Comparison of ENCODE assay signal across 1 cellular context in the genomic region with DNA sequence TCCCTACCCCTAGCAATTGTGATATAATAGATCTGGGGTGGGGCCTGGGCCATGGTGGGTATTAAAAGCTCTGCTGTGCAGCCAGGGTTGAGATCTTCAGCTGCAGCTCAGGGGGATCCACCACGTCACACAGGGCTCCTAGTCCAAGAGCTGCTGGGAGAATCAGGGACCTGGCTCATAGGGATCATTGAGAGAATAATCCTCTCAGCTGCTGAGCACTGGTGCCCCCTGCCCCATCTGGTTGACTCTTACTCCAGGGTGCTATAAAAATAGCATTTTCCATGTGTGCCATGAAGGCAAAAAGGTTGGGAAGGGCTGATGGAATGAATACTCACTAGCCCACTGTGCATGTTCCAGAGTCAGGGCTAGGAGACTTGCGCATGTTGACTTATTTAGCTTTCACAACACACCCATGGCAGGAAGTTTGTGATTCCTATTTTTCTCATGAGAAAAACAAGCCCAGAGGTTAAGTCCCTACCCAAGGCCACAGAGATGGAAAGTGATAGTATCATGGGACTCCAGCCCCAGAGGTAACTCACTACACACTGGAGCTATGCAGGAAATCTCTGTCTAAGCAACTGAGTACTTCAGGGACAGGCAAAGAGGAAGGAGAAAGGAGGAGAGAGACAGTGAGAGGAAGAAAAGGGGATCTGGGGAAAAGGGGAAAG.
TF ChIP-seq lines count a peak whose summit lies in the region.

No MANE protein-coding gene starts in this region.

TF ChIP-seq in HepG2, 621 proteins besides CTCF, POLR2A, EP300 and RAD21 (continued from another document and continues in another):
- TF ChIP-seq PLRG1 (conservative IDR thresholded peaks at IDR 0.05) = no peak
- TF ChIP-seq MTA1 (CRISPR knock-in tag; IDR thresholded peaks at IDR 0.05; ENCODE audit: borderline replicate concordance) = no peak
- TF ChIP-seq IRX3 (CRISPR knock-in tag; IDR thresholded peaks at IDR 0.05; ENCODE audit: borderline replicate concordance, low read depth) = no peak
- TF ChIP-seq MAFK (conservative IDR thresholded peaks at IDR 0.05 in 1 of 2, IDR thresholded peaks at IDR 0.05 in 1 of 2; ENCODE audit: low read length in 2 of 2) = no peak
- TF ChIP-seq TEAD3 (CRISPR knock-in tag; optimal IDR thresholded peaks at IDR 0.05; ENCODE audit: borderline replicate concordance) = peak; percentile 26
- TF ChIP-seq ZNF496 (CRISPR knock-in tag; IDR thresholded peaks at IDR 0.05; ENCODE audit: insufficient replicate concordance) = no peak
- no peak; the same call in 1 of the 2 replicates for TF ChIP-seq KDM6A (CRISPR knock-in tag; IDR thresholded peaks at IDR 0.05; ENCODE audit: low read depth)
- no peak for TF ChIP-seq ZNF841 (CRISPR knock-in tag; IDR thresholded peaks at IDR 0.05; ENCODE audit: borderline replicate concordance)
- no peak for TF ChIP-seq MYC (CRISPR knock-in tag; IDR thresholded peaks at IDR 0.05; ENCODE audit: borderline replicate concordance)
- no peak for TF ChIP-seq NFIB (CRISPR knock-in tag; IDR thresholded peaks at IDR 0.05; ENCODE audit: borderline replicate concordance)
- TF ChIP-seq SKI (IDR thresholded peaks at IDR 0.05; ENCODE audit: partially characterized antibody) = peak; percentile 15
- TF ChIP-seq, protein P1, sequence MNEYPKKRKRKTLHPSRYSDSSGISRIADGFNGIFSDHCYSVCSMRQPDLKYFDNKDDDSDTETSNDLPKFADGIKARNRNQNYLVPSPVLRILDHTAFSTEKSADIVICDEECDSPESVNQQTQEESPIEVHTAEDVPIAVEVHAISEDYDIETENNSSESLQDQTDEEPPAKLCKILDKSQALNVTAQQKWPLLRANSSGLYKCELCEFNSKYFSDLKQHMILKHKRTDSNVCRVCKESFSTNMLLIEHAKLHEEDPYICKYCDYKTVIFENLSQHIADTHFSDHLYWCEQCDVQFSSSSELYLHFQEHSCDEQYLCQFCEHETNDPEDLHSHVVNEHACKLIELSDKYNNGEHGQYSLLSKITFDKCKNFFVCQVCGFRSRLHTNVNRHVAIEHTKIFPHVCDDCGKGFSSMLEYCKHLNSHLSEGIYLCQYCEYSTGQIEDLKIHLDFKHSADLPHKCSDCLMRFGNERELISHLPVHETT (CRISPR knock-in tag; conservative IDR thresholded peaks at IDR 0.05) = no peak
- TF ChIP-seq, protein P2, sequence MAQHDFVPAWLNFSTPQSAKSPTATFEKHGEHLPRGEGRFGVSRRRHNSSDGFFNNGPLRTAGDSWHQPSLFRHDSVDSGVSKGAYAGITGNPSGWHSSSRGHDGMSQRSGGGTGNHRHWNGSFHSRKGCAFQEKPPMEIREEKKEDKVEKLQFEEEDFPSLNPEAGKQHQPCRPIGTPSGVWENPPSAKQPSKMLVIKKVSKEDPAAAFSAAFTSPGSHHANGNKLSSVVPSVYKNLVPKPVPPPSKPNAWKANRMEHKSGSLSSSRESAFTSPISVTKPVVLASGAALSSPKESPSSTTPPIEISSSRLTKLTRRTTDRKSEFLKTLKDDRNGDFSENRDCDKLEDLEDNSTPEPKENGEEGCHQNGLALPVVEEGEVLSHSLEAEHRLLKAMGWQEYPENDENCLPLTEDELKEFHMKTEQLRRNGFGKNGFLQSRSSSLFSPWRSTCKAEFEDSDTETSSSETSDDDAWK (CRISPR knock-in tag; IDR thresholded peaks at IDR 0.05) = no peak
- no peak for TF ChIP-seq NFYC (CRISPR knock-in tag; IDR thresholded peaks at IDR 0.05)
- TF ChIP-seq, protein P3, sequence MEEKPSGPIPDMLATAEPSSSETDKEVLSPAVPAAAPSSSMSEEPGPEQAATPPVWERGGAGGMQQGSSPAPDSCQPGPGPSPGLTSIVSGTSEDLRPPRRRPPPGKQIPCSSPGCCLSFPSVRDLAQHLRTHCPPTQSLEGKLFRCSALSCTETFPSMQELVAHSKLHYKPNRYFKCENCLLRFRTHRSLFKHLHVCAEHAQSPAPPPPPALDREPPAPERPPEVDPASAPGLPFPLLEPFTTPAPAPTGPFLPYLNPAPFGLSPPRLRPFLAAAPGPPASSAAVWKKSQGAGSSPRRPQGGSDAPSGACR (CRISPR knock-in tag; IDR thresholded peaks at IDR 0.05) = no peak
- TF ChIP-seq SP2 (CRISPR knock-in tag; IDR thresholded peaks at IDR 0.05) = no peak
- TF ChIP-seq ZFP37 (CRISPR knock-in tag; IDR thresholded peaks at IDR 0.05; ENCODE audit: borderline replicate concordance) = no peak
- TF ChIP-seq SNAI1 (CRISPR knock-in tag; IDR thresholded peaks at IDR 0.05; ENCODE audit: borderline replicate concordance) = no peak
- TF ChIP-seq, protein P4, sequence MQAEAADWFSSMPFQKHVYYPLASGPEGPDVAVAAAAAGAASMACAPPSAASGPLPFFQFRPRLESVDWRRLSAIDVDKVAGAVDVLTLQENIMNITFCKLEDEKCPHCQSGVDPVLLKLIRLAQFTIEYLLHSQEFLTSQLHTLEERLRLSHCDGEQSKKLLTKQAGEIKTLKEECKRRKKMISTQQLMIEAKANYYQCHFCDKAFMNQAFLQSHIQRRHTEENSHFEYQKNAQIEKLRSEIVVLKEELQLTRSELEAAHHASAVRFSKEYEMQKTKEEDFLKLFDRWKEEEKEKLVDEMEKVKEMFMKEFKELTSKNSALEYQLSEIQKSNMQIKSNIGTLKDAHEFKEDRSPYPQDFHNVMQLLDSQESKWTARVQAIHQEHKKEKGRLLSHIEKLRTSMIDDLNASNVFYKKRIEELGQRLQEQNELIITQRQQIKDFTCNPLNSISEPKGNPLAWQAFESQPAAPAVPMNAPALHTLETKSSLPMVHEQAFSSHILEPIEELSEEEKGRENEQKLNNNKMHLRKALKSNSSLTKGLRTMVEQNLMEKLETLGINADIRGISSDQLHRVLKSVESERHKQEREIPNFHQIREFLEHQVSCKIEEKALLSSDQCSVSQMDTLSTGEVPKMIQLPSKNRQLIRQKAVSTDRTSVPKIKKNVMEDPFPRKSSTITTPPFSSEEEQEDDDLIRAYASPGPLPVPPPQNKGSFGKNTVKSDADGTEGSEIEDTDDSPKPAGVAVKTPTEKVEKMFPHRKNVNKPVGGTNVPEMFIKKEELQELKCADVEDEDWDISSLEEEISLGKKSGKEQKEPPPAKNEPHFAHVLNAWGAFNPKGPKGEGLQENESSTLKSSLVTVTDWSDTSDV (CRISPR knock-in tag; IDR thresholded peaks at IDR 0.05) = no peak
- TF ChIP-seq TBX2 (CRISPR knock-in tag; IDR thresholded peaks at IDR 0.05; ENCODE audit: borderline replicate concordance) = 0 out of 2 replicates have a peak, but pooled peaks have one; percentile 38
- TF ChIP-seq, protein P5, sequence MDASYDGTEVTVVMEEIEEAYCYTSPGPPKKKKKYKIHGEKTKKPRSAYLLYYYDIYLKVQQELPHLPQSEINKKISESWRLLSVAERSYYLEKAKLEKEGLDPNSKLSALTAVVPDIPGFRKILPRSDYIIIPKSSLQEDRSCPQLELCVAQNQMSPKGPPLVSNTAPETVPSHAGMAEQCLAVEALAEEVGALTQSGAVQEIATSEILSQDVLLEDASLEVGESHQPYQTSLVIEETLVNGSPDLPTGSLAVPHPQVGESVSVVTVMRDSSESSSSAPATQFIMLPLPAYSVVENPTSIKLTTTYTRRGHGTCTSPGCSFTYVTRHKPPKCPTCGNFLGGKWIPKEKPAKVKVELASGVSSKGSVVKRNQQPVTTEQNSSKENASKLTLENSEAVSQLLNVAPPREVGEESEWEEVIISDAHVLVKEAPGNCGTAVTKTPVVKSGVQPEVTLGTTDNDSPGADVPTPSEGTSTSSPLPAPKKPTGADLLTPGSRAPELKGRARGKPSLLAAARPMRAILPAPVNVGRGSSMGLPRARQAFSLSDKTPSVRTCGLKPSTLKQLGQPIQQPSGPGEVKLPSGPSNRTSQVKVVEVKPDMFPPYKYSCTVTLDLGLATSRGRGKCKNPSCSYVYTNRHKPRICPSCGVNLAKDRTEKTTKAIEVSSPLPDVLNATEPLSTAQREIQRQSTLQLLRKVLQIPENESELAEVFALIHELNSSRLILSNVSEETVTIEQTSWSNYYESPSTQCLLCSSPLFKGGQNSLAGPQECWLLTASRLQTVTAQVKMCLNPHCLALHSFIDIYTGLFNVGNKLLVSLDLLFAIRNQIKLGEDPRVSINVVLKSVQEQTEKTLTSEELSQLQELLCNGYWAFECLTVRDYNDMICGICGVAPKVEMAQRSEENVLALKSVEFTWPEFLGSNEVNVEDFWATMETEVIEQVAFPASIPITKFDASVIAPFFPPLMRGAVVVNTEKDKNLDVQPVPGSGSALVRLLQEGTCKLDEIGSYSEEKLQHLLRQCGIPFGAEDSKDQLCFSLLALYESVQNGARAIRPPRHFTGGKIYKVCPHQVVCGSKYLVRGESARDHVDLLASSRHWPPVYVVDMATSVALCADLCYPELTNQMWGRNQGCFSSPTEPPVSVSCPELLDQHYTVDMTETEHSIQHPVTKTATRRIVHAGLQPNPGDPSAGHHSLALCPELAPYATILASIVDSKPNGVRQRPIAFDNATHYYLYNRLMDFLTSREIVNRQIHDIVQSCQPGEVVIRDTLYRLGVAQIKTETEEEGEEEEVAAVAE (CRISPR knock-in tag; IDR thresholded peaks at IDR 0.05; ENCODE audit: borderline replicate concordance) = no peak
- TF ChIP-seq, protein P6, sequence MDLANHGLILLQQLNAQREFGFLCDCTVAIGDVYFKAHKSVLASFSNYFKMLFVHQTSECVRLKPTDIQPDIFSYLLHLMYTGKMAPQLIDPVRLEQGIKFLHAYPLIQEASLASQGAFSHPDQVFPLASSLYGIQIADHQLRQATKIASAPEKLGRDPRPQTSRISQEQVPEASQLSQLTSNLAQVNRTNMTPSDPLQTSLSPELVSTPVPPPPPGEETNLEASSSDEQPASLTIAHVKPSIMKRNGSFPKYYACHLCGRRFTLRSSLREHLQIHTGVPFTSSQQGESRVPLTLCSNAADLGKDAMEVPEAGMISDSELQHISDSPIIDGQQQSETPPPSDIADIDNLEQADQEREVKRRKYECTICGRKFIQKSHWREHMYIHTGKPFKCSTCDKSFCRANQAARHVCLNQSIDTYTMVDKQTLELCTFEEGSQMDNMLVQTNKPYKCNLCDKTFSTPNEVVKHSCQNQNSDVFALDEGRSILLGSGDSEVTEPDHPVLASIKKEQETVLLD (CRISPR knock-in tag; IDR thresholded peaks at IDR 0.05; ENCODE audit: low read depth) = no peak
- TF ChIP-seq, protein P7, sequence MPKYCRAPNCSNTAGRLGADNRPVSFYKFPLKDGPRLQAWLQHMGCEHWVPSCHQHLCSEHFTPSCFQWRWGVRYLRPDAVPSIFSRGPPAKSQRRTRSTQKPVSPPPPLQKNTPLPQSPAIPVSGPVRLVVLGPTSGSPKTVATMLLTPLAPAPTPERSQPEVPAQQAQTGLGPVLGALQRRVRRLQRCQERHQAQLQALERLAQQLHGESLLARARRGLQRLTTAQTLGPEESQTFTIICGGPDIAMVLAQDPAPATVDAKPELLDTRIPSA (CRISPR knock-in tag; IDR thresholded peaks at IDR 0.05; ENCODE audit: borderline replicate concordance) = no peak
- TF ChIP-seq, protein P8, sequence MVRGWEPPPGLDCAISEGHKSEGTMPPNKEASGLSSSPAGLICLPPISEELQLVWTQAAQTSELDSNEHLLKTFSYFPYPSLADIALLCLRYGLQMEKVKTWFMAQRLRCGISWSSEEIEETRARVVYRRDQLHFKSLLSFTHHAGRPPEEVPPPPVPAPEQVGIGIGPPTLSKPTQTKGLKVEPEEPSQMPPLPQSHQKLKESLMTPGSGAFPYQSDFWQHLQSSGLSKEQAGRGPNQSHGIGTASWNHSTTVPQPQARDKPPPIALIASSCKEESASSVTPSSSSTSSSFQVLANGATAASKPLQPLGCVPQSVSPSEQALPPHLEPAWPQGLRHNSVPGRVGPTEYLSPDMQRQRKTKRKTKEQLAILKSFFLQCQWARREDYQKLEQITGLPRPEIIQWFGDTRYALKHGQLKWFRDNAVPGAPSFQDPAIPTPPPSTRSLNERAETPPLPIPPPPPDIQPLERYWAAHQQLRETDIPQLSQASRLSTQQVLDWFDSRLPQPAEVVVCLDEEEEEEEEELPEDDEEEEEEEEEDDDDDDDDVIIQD (CRISPR knock-in tag; IDR thresholded peaks at IDR 0.05; ENCODE audit: low read depth) = peak; percentile 72; the same call in 1 of the 2 replicates
- TF ChIP-seq, protein P9, sequence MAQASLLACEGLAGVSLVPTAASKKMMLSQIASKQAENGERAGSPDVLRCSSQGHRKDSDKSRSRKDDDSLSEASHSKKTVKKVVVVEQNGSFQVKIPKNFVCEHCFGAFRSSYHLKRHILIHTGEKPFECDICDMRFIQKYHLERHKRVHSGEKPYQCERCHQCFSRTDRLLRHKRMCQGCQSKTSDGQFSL (CRISPR knock-in tag; IDR thresholded peaks at IDR 0.05) = no peak
- no peak for TF ChIP-seq SRY (CRISPR knock-in tag; IDR thresholded peaks at IDR 0.05)
- TF ChIP-seq, protein P10, sequence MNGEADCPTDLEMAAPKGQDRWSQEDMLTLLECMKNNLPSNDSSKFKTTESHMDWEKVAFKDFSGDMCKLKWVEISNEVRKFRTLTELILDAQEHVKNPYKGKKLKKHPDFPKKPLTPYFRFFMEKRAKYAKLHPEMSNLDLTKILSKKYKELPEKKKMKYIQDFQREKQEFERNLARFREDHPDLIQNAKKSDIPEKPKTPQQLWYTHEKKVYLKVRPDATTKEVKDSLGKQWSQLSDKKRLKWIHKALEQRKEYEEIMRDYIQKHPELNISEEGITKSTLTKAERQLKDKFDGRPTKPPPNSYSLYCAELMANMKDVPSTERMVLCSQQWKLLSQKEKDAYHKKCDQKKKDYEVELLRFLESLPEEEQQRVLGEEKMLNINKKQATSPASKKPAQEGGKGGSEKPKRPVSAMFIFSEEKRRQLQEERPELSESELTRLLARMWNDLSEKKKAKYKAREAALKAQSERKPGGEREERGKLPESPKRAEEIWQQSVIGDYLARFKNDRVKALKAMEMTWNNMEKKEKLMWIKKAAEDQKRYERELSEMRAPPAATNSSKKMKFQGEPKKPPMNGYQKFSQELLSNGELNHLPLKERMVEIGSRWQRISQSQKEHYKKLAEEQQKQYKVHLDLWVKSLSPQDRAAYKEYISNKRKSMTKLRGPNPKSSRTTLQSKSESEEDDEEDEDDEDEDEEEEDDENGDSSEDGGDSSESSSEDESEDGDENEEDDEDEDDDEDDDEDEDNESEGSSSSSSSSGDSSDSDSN (CRISPR knock-in tag; IDR thresholded peaks at IDR 0.05) = no peak
- no peak for TF ChIP-seq ZFP36 (IDR thresholded peaks at IDR 0.05; ENCODE audit: borderline replicate concordance, low read depth, low read length, partially characterized antibody)
- TF ChIP-seq, protein P11, sequence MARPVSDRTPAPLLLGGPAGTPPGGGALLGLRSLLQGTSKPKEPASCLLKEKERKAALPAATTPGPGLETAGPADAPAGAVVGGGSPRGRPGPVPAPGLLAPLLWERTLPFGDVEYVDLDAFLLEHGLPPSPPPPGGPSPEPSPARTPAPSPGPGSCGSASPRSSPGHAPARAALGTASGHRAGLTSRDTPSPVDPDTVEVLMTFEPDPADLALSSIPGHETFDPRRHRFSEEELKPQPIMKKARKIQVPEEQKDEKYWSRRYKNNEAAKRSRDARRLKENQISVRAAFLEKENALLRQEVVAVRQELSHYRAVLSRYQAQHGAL (CRISPR knock-in tag; IDR thresholded peaks at IDR 0.05; ENCODE audit: not compliant biosample characterization) = no peak
- no peak for TF ChIP-seq ZNF367 (CRISPR knock-in tag; IDR thresholded peaks at IDR 0.05; ENCODE audit: borderline replicate concordance)
- TF ChIP-seq TCF7 (IDR thresholded peaks at IDR 0.05; ENCODE audit: low read depth) = no peak
- no peak for TF ChIP-seq RBM22 (optimal IDR thresholded peaks at IDR 0.05; ENCODE audit: low read length)
- TF ChIP-seq PHF20 (CRISPR knock-in tag; IDR thresholded peaks at IDR 0.05) = no peak
- no peak for TF ChIP-seq SIN3B (IDR thresholded peaks at IDR 0.05; ENCODE audit: low read length)
- no peak for TF ChIP-seq HNRNPUL1 (IDR thresholded peaks at IDR 0.05; ENCODE audit: low read depth, low read length)
- TF ChIP-seq DMAP1 (CRISPR knock-in tag; IDR thresholded peaks at IDR 0.05) = no peak
- TF ChIP-seq ZNF431 (CRISPR knock-in tag; IDR thresholded peaks at IDR 0.05; ENCODE audit: borderline replicate concordance, low read depth) = no peak
- no peak for TF ChIP-seq HES4 (CRISPR knock-in tag; IDR thresholded peaks at IDR 0.05; ENCODE audit: borderline replicate concordance)
- no peak for TF ChIP-seq MLLT10 (CRISPR knock-in tag; IDR thresholded peaks at IDR 0.05)
- peak; percentile 73 for TF ChIP-seq ELF3 (CRISPR knock-in tag; IDR thresholded peaks at IDR 0.05)
- TF ChIP-seq GTF3A (CRISPR knock-in tag; conservative IDR thresholded peaks at IDR 0.05) = no peak
- TF ChIP-seq ZNF264 (CRISPR knock-in tag; IDR thresholded peaks at IDR 0.05) = no peak
